38 cellular contexts compared by ENCODE assay signal in genomic region chr1:160052943-160053342, GRCh38. TPM values are rescaled to one million over a fixed set of nuclear protein-coding genes. Genes with fewer than 3 reads are reported as not detected.
"Had no signal": no experiment of that assay in that cellular context is flagged by ENCODE, and none has a peak within 500 bp of the region (broad histone marks: within the 10 kb centered on the region; RNA-seq: fewer than 3 reads in every experiment).

No MANE protein-coding gene starts in this region.

- H3K36me3 ChIP-seq: WERI-Rb-1 had no signal

- H3K36me3 Mint-ChIP-seq: activated CD8-positive, alpha-beta memory T cell treated with anti-CD3 and anti-CD28 coated beads, Interleukin-2, amount 10 ng/mL, durations not matched to agents 7 days and 5 days; activated naive CD4-positive, alpha-beta T cell treated with anti-CD3 and anti-CD28 coated beads, Interleukin-2, amount 50 U/mL, for 24 hours; activated naive CD8-positive, alpha-beta T cell treated with anti-CD3 and anti-CD28 coated beads, Interleukin-2, amount 10 ng/mL, durations not matched to agents 7 days and 5 days; brain had no signal

- H3K4me3 Mint-ChIP-seq: activated CD4-positive, alpha-beta memory T cell treated with anti-CD3 and anti-CD28 coated beads, Interleukin-2, amount 10 ng/mL, durations not matched to agents 7 days and 5 days; activated CD8-positive, alpha-beta memory T cell treated with anti-CD3 and anti-CD28 coated beads, Interleukin-2, amount 10 ng/mL, durations not matched to agents 7 days and 5 days; activated naive CD4-positive, alpha-beta T cell treated with anti-CD3 and anti-CD28 coated beads, Interleukin-2, amount 50 U/mL, for 24 hours; activated naive CD8-positive, alpha-beta T cell treated with anti-CD3 and anti-CD28 coated beads, Interleukin-2, amount 10 ng/mL, durations not matched to agents 7 days and 5 days; activated T-cell treated with anti-CD3 and anti-CD28 coated beads, Interleukin-2, amount 50 U/mL, for 72 hours; activated T-helper 17 cell treated with anti-CD3 and anti-CD28 coated beads, Interleukin-2, amount 50 U/mL, for 72 hours; brain had no signal

- H3K27ac ChIP-seq: PC-9, RWPE1, WERI-Rb-1 had no signal

- H3K27ac Mint-ChIP-seq: activated CD4-positive, alpha-beta memory T cell treated with anti-CD3 and anti-CD28 coated beads, Interleukin-2, amount 10 ng/mL, durations not matched to agents 7 days and 5 days; activated CD8-positive, alpha-beta memory T cell treated with anti-CD3 and anti-CD28 coated beads, Interleukin-2, amount 10 ng/mL, durations not matched to agents 7 days and 5 days; activated naive CD4-positive, alpha-beta T cell treated with anti-CD3 and anti-CD28 coated beads, Interleukin-2, amount 50 U/mL, for 24 hours; activated naive CD8-positive, alpha-beta T cell treated with anti-CD3 and anti-CD28 coated beads, Interleukin-2, amount 10 ng/mL, durations not matched to agents 7 days and 5 days; activated T-cell treated with anti-CD3 and anti-CD28 coated beads, Interleukin-2, amount 50 U/mL, for 72 hours; activated T-helper 17 cell treated with anti-CD3 and anti-CD28 coated beads, Interleukin-2, amount 50 U/mL, for 72 hours had no signal

- H3K4me1 Mint-ChIP-seq: activated CD4-positive, alpha-beta memory T cell treated with anti-CD3 and anti-CD28 coated beads, Interleukin-2, amount 10 ng/mL, durations not matched to agents 7 days and 5 days; activated CD8-positive, alpha-beta memory T cell treated with anti-CD3 and anti-CD28 coated beads, Interleukin-2, amount 10 ng/mL, durations not matched to agents 7 days and 5 days; activated naive CD4-positive, alpha-beta T cell treated with anti-CD3 and anti-CD28 coated beads, Interleukin-2, amount 50 U/mL, for 24 hours; activated T-helper 17 cell treated with anti-CD3 and anti-CD28 coated beads, Interleukin-2, amount 50 U/mL, for 72 hours had no signal

- DNase-seq: activated CD4-positive, alpha-beta memory T cell treated with anti-CD3 and anti-CD28 coated beads, Interleukin-2, amount 10 ng/mL, durations not matched to agents 7 days and 5 days; activated CD4-positive, alpha-beta T cell treated with anti-CD3 and anti-CD28 coated beads for 1 hour; activated CD4-positive, alpha-beta T cell treated with anti-CD3 and anti-CD28 coated beads for 48 hours; activated CD4-positive, CD25-positive, alpha-beta regulatory T cell; activated CD8-positive, alpha-beta memory T cell treated with anti-CD3 and anti-CD28 coated beads for 24 hours; activated CD8-positive, alpha-beta memory T cell treated with anti-CD3 and anti-CD28 coated beads, Interleukin-2, amount 10 ng/mL, durations not matched to agents 7 days and 5 days; activated CD8-positive, alpha-beta memory T cell treated with anti-CD3 and anti-CD28 coated beads, Interleukin-2, amount 50 U/mL, for 48 hours; activated effector memory CD4-positive, alpha-beta T cell treated with anti-CD3 and anti-CD28 coated beads, Interleukin-2, amount 50 U/mL, for 16 hours; activated naive CD4-positive, alpha-beta T cell; activated naive CD8-positive, alpha-beta T cell treated with anti-CD3 and anti-CD28 coated beads, Interleukin-2, amount 10 ng/mL, durations not matched to agents 7 days and 5 days; activated T-cell treated with anti-CD3 and anti-CD28 coated beads, Interleukin-2, amount 50 U/mL, for 1 hour; activated T-cell treated with anti-CD3 and anti-CD28 coated beads, Interleukin-2, amount 50 U/mL, for 72 hours; NCI-H1092 treated with DMSO at 0.1 percent for 48 hours; NCI-H1417; NCI-H146; NCI-H187; NCI-H2029 treated with DMSO at 0.1 percent for 48 hours; NCI-H2107; NCI-H2171; NCI-H510A; NCI-H526; NCI-H748 treated with DMSO at 0.1 percent for 48 hours; NK-92 treated with Interleukin-12 subunit alpha and Interleukin-12 subunit beta, amount 100 ng/mL, for 24 hours; PC-9; Right ventricle myocardium superior; T1000; WERI-Rb-1 had no signal

- H3K9me3 Mint-ChIP-seq: activated CD4-positive, alpha-beta memory T cell treated with anti-CD3 and anti-CD28 coated beads, Interleukin-2, amount 10 ng/mL, durations not matched to agents 7 days and 5 days; activated naive CD4-positive, alpha-beta T cell treated with anti-CD3 and anti-CD28 coated beads, Interleukin-2, amount 50 U/mL, for 24 hours; activated naive CD8-positive, alpha-beta T cell treated with anti-CD3 and anti-CD28 coated beads, Interleukin-2, amount 10 ng/mL, durations not matched to agents 7 days and 5 days; activated T-cell treated with anti-CD3 and anti-CD28 coated beads, Interleukin-2, amount 50 U/mL, for 72 hours; activated T-helper 17 cell treated with anti-CD3 and anti-CD28 coated beads, Interleukin-2, amount 50 U/mL, for 72 hours; brain had no signal

- FAIRE-seq: astrocyte, bronchial epithelial cell, RCC 7860 had no signal

- H3K4me3 ChIP-seq: PC-9 had no signal

- ATAC-seq: activated CD8-positive, alpha-beta memory T cell treated with anti-CD3 and anti-CD28 coated beads, Interleukin-2, amount 10 ng/mL, durations not matched to agents 7 days and 5 days; activated T-cell treated with anti-CD3 and anti-CD28 coated beads, Interleukin-2, amount 50 U/mL, for 72 hours; activated T-helper 17 cell treated with anti-CD3 and anti-CD28 coated beads, Interleukin-2, amount 50 U/mL, for 72 hours had no signal

- H2AFZ ChIP-seq: PC-9 had no signal

- H3K4me2 ChIP-seq: PC-9 had no signal

RNA-seq across cellular contexts. Expression of gene KCNJ10, which starts 17.0 kb away (rescaled TPM):
- total RNA-seq: activated CD4-positive, alpha-beta memory T cell treated with anti-CD3 and anti-CD28 coated beads, Interleukin-2, amount 10 ng/mL, durations not matched to agents 7 days and 5 days; activated CD8-positive, alpha-beta memory T cell treated with anti-CD3 and anti-CD28 coated beads, Interleukin-2, amount 10 ng/mL, durations not matched to agents 7 days and 5 days; activated naive CD8-positive, alpha-beta T cell treated with anti-CD3 and anti-CD28 coated beads, Interleukin-2, amount 10 ng/mL, durations not matched to agents 7 days and 5 days; activated T-helper 17 cell treated with anti-CD3 and anti-CD28 coated beads, Interleukin-2, amount 50 U/mL, for 72 hours; bronchial epithelial cell; M059J; PC-9; T-helper 1 cell treated with Interleukin-12 subunit alpha and Interleukin-12 subunit beta and Interleukin-4 antibody, amounts not matched to agents 30 ng/mL and 1 ng/mL, for 36 hours; T-helper 2 cell treated with Interferon-gamma antibody and Interleukin-4, amounts not matched to agents 100 ng/mL and 5 ng/mL, for 36 hours had no signal

RNA-seq across cellular contexts. Expression of gene KCNJ9, which starts 28.4 kb away (rescaled TPM):
- total RNA-seq: activated CD4-positive, alpha-beta memory T cell treated with anti-CD3 and anti-CD28 coated beads, Interleukin-2, amount 10 ng/mL, durations not matched to agents 7 days and 5 days; activated CD8-positive, alpha-beta memory T cell treated with anti-CD3 and anti-CD28 coated beads, Interleukin-2, amount 10 ng/mL, durations not matched to agents 7 days and 5 days; activated naive CD8-positive, alpha-beta T cell treated with anti-CD3 and anti-CD28 coated beads, Interleukin-2, amount 10 ng/mL, durations not matched to agents 7 days and 5 days; astrocyte; M059J; OCI-LY7; PC-9; Right ventricle myocardium superior; T-helper 1 cell treated with Interleukin-12 subunit alpha and Interleukin-12 subunit beta and Interleukin-4 antibody, amounts not matched to agents 30 ng/mL and 1 ng/mL, for 36 hours; T-helper 2 cell treated with Interferon-gamma antibody and Interleukin-4, amounts not matched to agents 100 ng/mL and 5 ng/mL, for 36 hours had no signal
